ENCODE assay signal across 8 cellular contexts in the genomic region with DNA sequence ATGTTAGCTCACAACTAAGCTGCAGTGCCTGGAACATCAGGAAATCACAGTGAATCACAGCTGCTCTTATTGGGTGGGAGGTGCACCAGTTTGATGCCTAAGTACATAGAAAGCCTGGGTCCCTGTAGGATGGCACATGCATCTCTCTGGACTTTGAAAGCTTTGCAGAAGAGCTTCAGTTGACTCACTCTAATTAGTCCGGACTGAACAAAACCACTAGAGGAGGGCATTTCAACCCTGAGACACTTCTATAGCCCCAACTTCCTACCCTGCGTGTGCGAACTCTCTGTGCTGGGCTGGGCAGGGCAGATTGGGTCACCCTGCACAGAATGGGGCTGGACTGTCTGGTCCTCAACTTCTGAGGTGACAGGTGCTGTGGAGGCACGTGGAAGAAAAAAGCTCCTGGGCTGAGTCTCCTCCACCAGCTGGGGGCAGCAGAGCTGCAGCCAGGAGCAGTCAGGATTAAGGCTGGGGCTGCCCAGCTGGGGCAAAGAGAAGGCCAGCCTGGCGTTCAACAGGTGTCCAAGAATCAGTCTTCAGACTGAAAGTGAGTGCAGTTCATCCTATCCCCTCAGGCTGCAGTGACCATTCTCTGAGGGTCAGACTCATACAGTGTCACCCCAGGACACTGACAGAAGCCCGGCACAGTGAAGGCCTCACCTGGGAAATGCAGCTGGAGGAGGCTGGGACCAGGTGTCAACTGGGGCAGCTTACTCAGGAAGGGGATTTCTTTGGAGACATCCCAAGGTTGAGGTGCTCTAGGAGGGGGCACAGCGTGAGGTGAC. TPM values are rescaled to one million over a fixed set of nuclear protein-coding genes. Genes with fewer than 3 reads are reported as not detected.
A peak's percentile ranks its signal among the peaks of the same experiment; 100 is the strongest.
DNase-seq lines count a peak whose midpoint lies in the region; ATAC-seq and TF ChIP-seq lines count a peak whose summit lies in the region.

No MANE protein-coding gene starts in this region.

- H3K9me3 ChIP-seq in adrenal gland (replicated peaks in 1 of 3), result no peaks in the 10 kb centered on the region
- peaks cover 2 to 7% of the 10 kb centered on the region in 2 donors for H3K9me3 ChIP-seq in lung (ENCODE audit: control insufficient read depth in 2 of 2, insufficient read depth in 1 of 2, low read length in 1 of 2)

- DNase-seq in NCI-H748 (lab: John Stamatoyannopoulos, UW; ENCODE audit: unreplicated experiment) (peak; percentile 18), NCI-H748 treated with DMSO at 0.1 percent for 48 hours (lab: John Stamatoyannopoulos, UW) (no peak), KBM-7 (peak; percentile 41), adrenal gland (peak; percentile 37 to 67 (median 52)), lung (ENCODE audit: low spot score) (peak; percentile 46), NCI-H1105 (lab: John Stamatoyannopoulos, UW) (no peak), NCI-H1694 treated with DMSO at 0.1 percent for 48 hours (lab: John Stamatoyannopoulos, UW) (no peak)

- TF ChIP-seq POLR2A in adrenal gland (IDR thresholded peaks at IDR 0.05), result no peak

- ATAC-seq in lung (ENCODE audit: insufficient read depth, low FRiP score) (no peak), GM19324 (IDR thresholded peaks at IDR 0.05; ENCODE audit: low FRiP score, unreplicated experiment) (no peak)

- H3K4me1 ChIP-seq in adrenal gland (replicated peaks in 1 of 2) (no peaks in the 10 kb centered on the region), lung (ENCODE audit: control insufficient read depth in 2 of 2, insufficient read depth in 2 of 2, low read length in 2 of 2) (no peaks in the 10 kb centered on the region)

- in situ Hi-C loops in KBM-7 (cut with MboI; ENCODE audit: low pct_unique_long_range_greater_than_20kb, low sequenced_read_pairs), result no loop called here

- WGBS in adrenal gland, 4 donors, result 32 to 64% (median 59%) methylated on average over 5 to 7 of the region's 7 CpGs
- WGBS in lung, 2 donors, result 56 to 57% methylated on average over 7 of the region's 7 CpGs

- intact Hi-C loops in adrenal gland (cut with DNase I), result no loop called here

- no peaks in the 10 kb centered on the region for H3K27me3 ChIP-seq in adrenal gland
- no peaks in the 10 kb centered on the region for H3K27me3 ChIP-seq in lung (ENCODE audit: control insufficient read depth, insufficient read depth)

- H3K36me3 ChIP-seq in adrenal gland (replicated peaks in 1 of 2) (no peaks in the 10 kb centered on the region), lung (ENCODE audit: control insufficient read depth in 2 of 2, insufficient read depth in 2 of 2, low read length in 2 of 2) (no peaks in the 10 kb centered on the region)

- H3K4me3 ChIP-seq in adrenal gland (no peak overlapping the region), lung (no peak overlapping the region)

- H3K27ac ChIP-seq in adrenal gland (no peak overlapping the region), lung (ENCODE audit: low read depth in 1 of 2, low read length in 1 of 2) (no peak overlapping the region)

- TF ChIP-seq CTCF in adrenal gland (IDR thresholded peaks at IDR 0.05), result peak; percentile 35 to 63 (median 48)
- TF ChIP-seq CTCF in lung (IDR thresholded peaks at IDR 0.05; ENCODE audit: control extremely low read depth, extremely low read depth), result peak; percentile 24

RNA-seq across cellular contexts. Expression of a gene that starts 22.1 kb away (rescaled TPM):
- total RNA-seq in adrenal gland (not detected), lung (under 1 TPM in 1 of 2 donors, not detected in 1; 0.80 TPM)
- polyA plus RNA-seq in adrenal gland (not detected), lung (1 to 10 TPM in 1 of 2 donors, under 1 TPM in 1; 0.56 to 7.0 TPM)

Comparison
In these comparisons a context has a peak if more than half of its experiments do, and no peak if none do; other contexts are left out.
1. DNase-seq: peak in NCI-H748 (single experiment), KBM-7 (single experiment), adrenal gland (7 of 7) and lung (single experiment); none in NCI-H748 treated with DMSO at 0.1 percent for 48 hours (single experiment), NCI-H1105 (single experiment) and NCI-H1694 treated with DMSO at 0.1 percent for 48 hours (single experiment).